In the genomic region with DNA sequence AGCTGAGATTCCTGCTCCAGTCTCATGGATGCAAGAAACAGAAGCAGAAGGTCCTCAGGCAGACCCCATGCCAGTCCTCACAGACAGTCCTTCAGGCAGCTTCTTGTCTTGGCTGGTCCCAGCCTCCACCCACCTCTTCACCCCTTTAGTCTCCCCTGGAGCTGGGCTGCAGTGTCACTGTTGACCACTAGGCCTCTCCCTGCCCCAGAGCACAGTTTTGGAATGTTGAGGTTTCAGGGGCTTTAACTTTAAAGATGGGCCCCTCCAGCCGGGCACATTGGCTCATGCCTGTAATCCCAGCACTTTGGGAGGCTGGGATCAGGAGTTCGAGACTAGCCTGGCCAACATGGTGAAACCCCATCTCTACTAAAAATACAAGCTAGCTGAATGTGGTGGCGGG, we compare ENCODE assay signal across 1 cellular context.
TF ChIP-seq lines count a peak whose summit lies in the region.

No MANE protein-coding gene starts in this region.

TF ChIP-seq in H1, 55 proteins besides CTCF, POLR2A, EP300 and RAD21:
- TF ChIP-seq SRF (IDR thresholded peaks at IDR 0.05; ENCODE audit: low read depth, low read length) (no peak), GTF2F1 (IDR thresholded peaks at IDR 0.05; ENCODE audit: borderline replicate concordance, low read depth, low read length) (no peak), FOSL1 (IDR thresholded peaks at IDR 0.05; ENCODE audit: insufficient read depth, low read depth, low read length) (no peak), TAF7 (optimal IDR thresholded peaks at IDR 0.05; ENCODE audit: borderline replicate concordance, low read depth, low read length) (no peak), POU5F1 (IDR thresholded peaks at IDR 0.05; ENCODE audit: low read depth, low read length) (no peak), ASH2L (IDR thresholded peaks at IDR 0.05; ENCODE audit: low read length) (no peak), ZNF274 (IDR thresholded peaks at IDR 0.05; ENCODE audit: borderline replicate concordance, extremely low read depth, low read length) (no peak), CHD2 (IDR thresholded peaks at IDR 0.05; ENCODE audit: low read length) (no peak), YY1 (IDR thresholded peaks at IDR 0.05; ENCODE audit: low read depth, low read length) (no peak), KDM5A (IDR thresholded peaks at IDR 0.05; ENCODE audit: low read length) (no peak)
- TF ChIP-seq, protein P1, sequence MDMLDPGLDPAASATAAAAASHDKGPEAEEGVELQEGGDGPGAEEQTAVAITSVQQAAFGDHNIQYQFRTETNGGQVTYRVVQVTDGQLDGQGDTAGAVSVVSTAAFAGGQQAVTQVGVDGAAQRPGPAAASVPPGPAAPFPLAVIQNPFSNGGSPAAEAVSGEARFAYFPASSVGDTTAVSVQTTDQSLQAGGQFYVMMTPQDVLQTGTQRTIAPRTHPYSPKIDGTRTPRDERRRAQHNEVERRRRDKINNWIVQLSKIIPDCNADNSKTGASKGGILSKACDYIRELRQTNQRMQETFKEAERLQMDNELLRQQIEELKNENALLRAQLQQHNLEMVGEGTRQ (IDR thresholded peaks at IDR 0.05; ENCODE audit: low read length), result no peak
- TF ChIP-seq, protein P2, sequence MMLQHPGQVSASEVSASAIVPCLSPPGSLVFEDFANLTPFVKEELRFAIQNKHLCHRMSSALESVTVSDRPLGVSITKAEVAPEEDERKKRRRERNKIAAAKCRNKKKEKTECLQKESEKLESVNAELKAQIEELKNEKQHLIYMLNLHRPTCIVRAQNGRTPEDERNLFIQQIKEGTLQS (IDR thresholded peaks at IDR 0.05; ENCODE audit: insufficient read depth, low read depth, low read length), result no peak
- TF ChIP-seq, protein P3, sequence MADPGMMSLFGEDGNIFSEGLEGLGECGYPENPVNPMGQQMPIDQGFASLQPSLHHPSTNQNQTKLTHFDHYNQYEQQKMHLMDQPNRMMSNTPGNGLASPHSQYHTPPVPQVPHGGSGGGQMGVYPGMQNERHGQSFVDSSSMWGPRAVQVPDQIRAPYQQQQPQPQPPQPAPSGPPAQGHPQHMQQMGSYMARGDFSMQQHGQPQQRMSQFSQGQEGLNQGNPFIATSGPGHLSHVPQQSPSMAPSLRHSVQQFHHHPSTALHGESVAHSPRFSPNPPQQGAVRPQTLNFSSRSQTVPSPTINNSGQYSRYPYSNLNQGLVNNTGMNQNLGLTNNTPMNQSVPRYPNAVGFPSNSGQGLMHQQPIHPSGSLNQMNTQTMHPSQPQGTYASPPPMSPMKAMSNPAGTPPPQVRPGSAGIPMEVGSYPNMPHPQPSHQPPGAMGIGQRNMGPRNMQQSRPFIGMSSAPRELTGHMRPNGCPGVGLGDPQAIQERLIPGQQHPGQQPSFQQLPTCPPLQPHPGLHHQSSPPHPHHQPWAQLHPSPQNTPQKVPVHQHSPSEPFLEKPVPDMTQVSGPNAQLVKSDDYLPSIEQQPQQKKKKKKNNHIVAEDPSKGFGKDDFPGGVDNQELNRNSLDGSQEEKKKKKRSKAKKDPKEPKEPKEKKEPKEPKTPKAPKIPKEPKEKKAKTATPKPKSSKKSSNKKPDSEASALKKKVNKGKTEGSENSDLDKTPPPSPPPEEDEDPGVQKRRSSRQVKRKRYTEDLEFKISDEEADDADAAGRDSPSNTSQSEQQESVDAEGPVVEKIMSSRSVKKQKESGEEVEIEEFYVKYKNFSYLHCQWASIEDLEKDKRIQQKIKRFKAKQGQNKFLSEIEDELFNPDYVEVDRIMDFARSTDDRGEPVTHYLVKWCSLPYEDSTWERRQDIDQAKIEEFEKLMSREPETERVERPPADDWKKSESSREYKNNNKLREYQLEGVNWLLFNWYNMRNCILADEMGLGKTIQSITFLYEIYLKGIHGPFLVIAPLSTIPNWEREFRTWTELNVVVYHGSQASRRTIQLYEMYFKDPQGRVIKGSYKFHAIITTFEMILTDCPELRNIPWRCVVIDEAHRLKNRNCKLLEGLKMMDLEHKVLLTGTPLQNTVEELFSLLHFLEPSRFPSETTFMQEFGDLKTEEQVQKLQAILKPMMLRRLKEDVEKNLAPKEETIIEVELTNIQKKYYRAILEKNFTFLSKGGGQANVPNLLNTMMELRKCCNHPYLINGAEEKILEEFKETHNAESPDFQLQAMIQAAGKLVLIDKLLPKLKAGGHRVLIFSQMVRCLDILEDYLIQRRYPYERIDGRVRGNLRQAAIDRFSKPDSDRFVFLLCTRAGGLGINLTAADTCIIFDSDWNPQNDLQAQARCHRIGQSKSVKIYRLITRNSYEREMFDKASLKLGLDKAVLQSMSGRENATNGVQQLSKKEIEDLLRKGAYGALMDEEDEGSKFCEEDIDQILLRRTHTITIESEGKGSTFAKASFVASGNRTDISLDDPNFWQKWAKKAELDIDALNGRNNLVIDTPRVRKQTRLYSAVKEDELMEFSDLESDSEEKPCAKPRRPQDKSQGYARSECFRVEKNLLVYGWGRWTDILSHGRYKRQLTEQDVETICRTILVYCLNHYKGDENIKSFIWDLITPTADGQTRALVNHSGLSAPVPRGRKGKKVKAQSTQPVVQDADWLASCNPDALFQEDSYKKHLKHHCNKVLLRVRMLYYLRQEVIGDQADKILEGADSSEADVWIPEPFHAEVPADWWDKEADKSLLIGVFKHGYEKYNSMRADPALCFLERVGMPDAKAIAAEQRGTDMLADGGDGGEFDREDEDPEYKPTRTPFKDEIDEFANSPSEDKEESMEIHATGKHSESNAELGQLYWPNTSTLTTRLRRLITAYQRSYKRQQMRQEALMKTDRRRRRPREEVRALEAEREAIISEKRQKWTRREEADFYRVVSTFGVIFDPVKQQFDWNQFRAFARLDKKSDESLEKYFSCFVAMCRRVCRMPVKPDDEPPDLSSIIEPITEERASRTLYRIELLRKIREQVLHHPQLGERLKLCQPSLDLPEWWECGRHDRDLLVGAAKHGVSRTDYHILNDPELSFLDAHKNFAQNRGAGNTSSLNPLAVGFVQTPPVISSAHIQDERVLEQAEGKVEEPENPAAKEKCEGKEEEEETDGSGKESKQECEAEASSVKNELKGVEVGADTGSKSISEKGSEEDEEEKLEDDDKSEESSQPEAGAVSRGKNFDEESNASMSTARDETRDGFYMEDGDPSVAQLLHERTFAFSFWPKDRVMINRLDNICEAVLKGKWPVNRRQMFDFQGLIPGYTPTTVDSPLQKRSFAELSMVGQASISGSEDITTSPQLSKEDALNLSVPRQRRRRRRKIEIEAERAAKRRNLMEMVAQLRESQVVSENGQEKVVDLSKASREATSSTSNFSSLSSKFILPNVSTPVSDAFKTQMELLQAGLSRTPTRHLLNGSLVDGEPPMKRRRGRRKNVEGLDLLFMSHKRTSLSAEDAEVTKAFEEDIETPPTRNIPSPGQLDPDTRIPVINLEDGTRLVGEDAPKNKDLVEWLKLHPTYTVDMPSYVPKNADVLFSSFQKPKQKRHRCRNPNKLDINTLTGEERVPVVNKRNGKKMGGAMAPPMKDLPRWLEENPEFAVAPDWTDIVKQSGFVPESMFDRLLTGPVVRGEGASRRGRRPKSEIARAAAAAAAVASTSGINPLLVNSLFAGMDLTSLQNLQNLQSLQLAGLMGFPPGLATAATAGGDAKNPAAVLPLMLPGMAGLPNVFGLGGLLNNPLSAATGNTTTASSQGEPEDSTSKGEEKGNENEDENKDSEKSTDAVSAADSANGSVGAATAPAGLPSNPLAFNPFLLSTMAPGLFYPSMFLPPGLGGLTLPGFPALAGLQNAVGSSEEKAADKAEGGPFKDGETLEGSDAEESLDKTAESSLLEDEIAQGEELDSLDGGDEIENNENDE (IDR thresholded peaks at IDR 0.05; ENCODE audit: insufficient replicate concordance, low read length), result no peak
